10 cellular contexts compared by ENCODE assay signal in the genomic region with DNA sequence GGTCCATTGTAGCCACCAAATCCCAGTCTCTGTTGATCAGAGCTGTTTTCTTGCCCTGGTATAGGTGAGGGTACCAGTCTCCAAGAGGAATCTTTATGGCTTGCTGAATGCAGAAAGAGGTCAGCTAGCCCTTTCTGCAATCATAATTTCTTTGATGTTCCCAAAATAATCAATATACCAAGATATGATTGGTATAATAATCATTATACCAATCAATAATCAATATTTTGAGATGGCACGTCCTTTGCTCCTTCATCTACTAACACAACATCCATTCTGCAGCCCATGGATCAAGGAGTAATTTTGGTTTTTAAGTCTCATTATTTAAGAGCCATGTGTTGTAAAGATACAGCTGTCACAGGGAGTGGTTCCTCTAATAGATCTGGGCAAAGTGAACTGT. TPM values are rescaled to one million over a fixed set of nuclear protein-coding genes. Genes with fewer than 3 reads are reported as not detected.
"Had no signal": no experiment of that assay in that cellular context is flagged by ENCODE, and none has a peak within 500 bp of the region (broad histone marks: within the 10 kb centered on the region; RNA-seq: fewer than 3 reads in every experiment).

No MANE protein-coding gene starts in this region.

- H3K27ac ChIP-seq: HL-60, KMS-11 had no signal

- FAIRE-seq: HepG2, HTR-8/SVneo had no signal

- H3K4me2 ChIP-seq: KMS-11 had no signal

- ATAC-seq: HepG2 had no signal

- H3K9ac ChIP-seq: KMS-11 had no signal

- DNase-seq: IMR-90, KBM-7, KG1 had no signal

RNA-seq across cellular contexts. Expression of a gene that starts 31.5 kb away (rescaled TPM):
- total RNA-seq: HepG2, HT-29, HT1080, IMR-90 had no signal
- polyA plus RNA-seq: HepG2, IgD-negative memory B cell, IMR-90 had no signal
